In genomic region chr9:98555851-98556465, GRCh38 we compare ENCODE assay signal across 23 cellular contexts.
"Had no signal": no experiment of that assay in that cellular context is flagged by ENCODE, and none has a peak within 500 bp of the region (broad histone marks: within the 10 kb centered on the region; RNA-seq: fewer than 3 reads in every experiment).

No MANE protein-coding gene starts in this region.

- H3K4me3 ChIP-seq: ascending aorta, MG63, SK-N-MC had no signal

- H3K27ac ChIP-seq: ascending aorta, SK-N-MC, VCaP had no signal

- H3K27me3 ChIP-seq: ascending aorta, MG63 had no signal

- H3K4me3 Mint-ChIP-seq: activated CD4-positive, alpha-beta memory T cell treated with anti-CD3 and anti-CD28 coated beads for 36 hours; activated CD4-positive, alpha-beta T cell treated with anti-CD3 and anti-CD28 coated beads, Interleukin-2, amount 10 ng/mL, durations not matched to agents 7 days and 5 days; activated naive CD8-positive, alpha-beta T cell treated with anti-CD3 and anti-CD28 coated beads, Interleukin-2, amount 50 U/mL, for 24 hours; activated T-cell treated with anti-CD3 and anti-CD28 coated beads, Interleukin-2, amount 50 U/mL, for 24 hours; activated T-helper 1 cell treated with anti-CD3 and anti-CD28 coated beads, Interleukin-12 subunit alpha, Interleukin-12 subunit beta, Interleukin-2, Interleukin-4 antibody, amounts not matched to agents 30 ng/mL and 10 ng/mL and 1 ng/mL, durations not matched to agents 14 hours and 24 hours and 36 hours; brain; central memory CD8-positive, alpha-beta T cell had no signal

- ATAC-seq: activated naive CD4-positive, alpha-beta T cell treated with anti-CD3 and anti-CD28 coated beads, Interleukin-2, amount 50 U/mL, for 72 hours; activated naive CD8-positive, alpha-beta T cell treated with anti-CD3 and anti-CD28 coated beads, Interleukin-2, amount 50 U/mL, for 24 hours had no signal

- H3K36me3 ChIP-seq: ascending aorta, MG63 had no signal

- H3K9me3 Mint-ChIP-seq: activated CD4-positive, alpha-beta memory T cell treated with anti-CD3 and anti-CD28 coated beads for 36 hours; activated CD4-positive, alpha-beta T cell treated with anti-CD3 and anti-CD28 coated beads, Interleukin-2, amount 10 ng/mL, durations not matched to agents 7 days and 5 days; activated naive CD4-positive, alpha-beta T cell treated with anti-CD3 and anti-CD28 coated beads, Interleukin-2, amount 50 U/mL, for 72 hours; activated naive CD8-positive, alpha-beta T cell treated with anti-CD3 and anti-CD28 coated beads, Interleukin-2, amount 50 U/mL, for 24 hours; activated T-cell treated with anti-CD3 and anti-CD28 coated beads, Interleukin-2, amount 50 U/mL, for 24 hours; activated T-helper 1 cell treated with anti-CD3 and anti-CD28 coated beads, Interleukin-12 subunit alpha, Interleukin-12 subunit beta, Interleukin-2, Interleukin-4 antibody, amounts not matched to agents 30 ng/mL and 10 ng/mL and 1 ng/mL, durations not matched to agents 14 hours and 24 hours and 36 hours; central memory CD8-positive, alpha-beta T cell had no signal

- H3K9me3 ChIP-seq: ascending aorta, MG63 had no signal

- H3K4me1 ChIP-seq: ascending aorta had no signal

- H3K36me3 Mint-ChIP-seq: activated CD4-positive, alpha-beta memory T cell treated with anti-CD3 and anti-CD28 coated beads for 36 hours; activated naive CD4-positive, alpha-beta T cell treated with anti-CD3 and anti-CD28 coated beads, Interleukin-2, amount 50 U/mL, for 72 hours; brain had no signal

- H3K4me1 Mint-ChIP-seq: activated CD4-positive, alpha-beta T cell treated with anti-CD3 and anti-CD28 coated beads, Interleukin-2, amount 10 ng/mL, durations not matched to agents 7 days and 5 days; activated naive CD8-positive, alpha-beta T cell treated with anti-CD3 and anti-CD28 coated beads, Interleukin-2, amount 50 U/mL, for 24 hours; central memory CD8-positive, alpha-beta T cell had no signal

- DNase-seq: activated CD4-positive, alpha-beta memory T cell treated with anti-CD3 and anti-CD28 coated beads for 36 hours; activated CD4-positive, alpha-beta T cell treated with anti-CD3 and anti-CD28 coated beads, Interleukin-2, amount 10 ng/mL, durations not matched to agents 7 days and 5 days; activated CD4-positive, CD25-positive, alpha-beta regulatory T cell; activated effector memory CD4-positive, alpha-beta T cell treated with Interleukin-2 at 50 U/mL for 16 hours; activated naive CD4-positive, alpha-beta T cell treated with Interleukin-2 at 50 U/mL for 16 hours; activated naive CD8-positive, alpha-beta T cell treated with anti-CD3 and anti-CD28 coated beads, Interleukin-2, amount 50 U/mL, for 24 hours; activated T-cell treated with anti-CD3 and anti-CD28 coated beads, Interleukin-2, amount 50 U/mL, for 24 hours; amniotic stem cell; MG63; NCI-H146; NCI-H187 treated with DMSO at 0.1 percent for 48 hours; NCI-H2081 treated with DMSO at 0.1 percent for 48 hours; NCI-H446 treated with DMSO at 0.1 percent for 48 hours; NCI-H524 treated with DMSO at 0.1 percent for 48 hours; NCI-H748 treated with DMSO at 0.1 percent for 48 hours; T-helper 1 cell had no signal

- H3K27ac Mint-ChIP-seq: activated CD4-positive, alpha-beta memory T cell treated with anti-CD3 and anti-CD28 coated beads for 36 hours; activated CD4-positive, alpha-beta T cell treated with anti-CD3 and anti-CD28 coated beads, Interleukin-2, amount 10 ng/mL, durations not matched to agents 7 days and 5 days; activated naive CD4-positive, alpha-beta T cell treated with anti-CD3 and anti-CD28 coated beads, Interleukin-2, amount 50 U/mL, for 72 hours; activated naive CD8-positive, alpha-beta T cell treated with anti-CD3 and anti-CD28 coated beads, Interleukin-2, amount 50 U/mL, for 24 hours; activated T-cell treated with anti-CD3 and anti-CD28 coated beads, Interleukin-2, amount 50 U/mL, for 24 hours; activated T-helper 1 cell treated with anti-CD3 and anti-CD28 coated beads, Interleukin-12 subunit alpha, Interleukin-12 subunit beta, Interleukin-2, Interleukin-4 antibody, amounts not matched to agents 30 ng/mL and 10 ng/mL and 1 ng/mL, durations not matched to agents 14 hours and 24 hours and 36 hours had no signal
